In genomic region chr1:200409761-200410565, GRCh38 we compare ENCODE assay signal across 1 cellular context.
TF ChIP-seq lines count a peak whose summit lies in the region.

ZNF281 (minus strand) TSS chr1:200410036; CDS start chr1:200409705, 331 bp downstream.

TF ChIP-seq in HEK293, 187 proteins besides CTCF, POLR2A, EP300 and RAD21 (continued from another document and continues in another):
- TF ChIP-seq ZNF362 (tag by site-specific recombination; IDR thresholded peaks at IDR 0.05) (no peak), GLIS2 (tag by site-specific recombination; IDR thresholded peaks at IDR 0.05) (peak; percentile 57), ZNF561 (tag by site-specific recombination; IDR thresholded peaks at IDR 0.05; ENCODE audit: borderline replicate concordance) (no peak), ATF2 (tag by site-specific recombination; IDR thresholded peaks at IDR 0.05; ENCODE audit: low read depth) (no peak), ZBTB44 (tag by site-specific recombination; IDR thresholded peaks at IDR 0.05) (no peak), BCL6B (tag by site-specific recombination; IDR thresholded peaks at IDR 0.05) (no peak), GLI2 (tag by site-specific recombination; IDR thresholded peaks at IDR 0.05; ENCODE audit: borderline replicate concordance, low read depth) (no peak), ZSCAN30 (tag by site-specific recombination; IDR thresholded peaks at IDR 0.05) (no peak), ZNF521 (tag by site-specific recombination; IDR thresholded peaks at IDR 0.05) (no peak), ZNF423 (tag by site-specific recombination; IDR thresholded peaks at IDR 0.05) (no peak), ZNF114 (tag by site-specific recombination; IDR thresholded peaks at IDR 0.05) (no peak), ZNF544 (tag by site-specific recombination; IDR thresholded peaks at IDR 0.05) (no peak), ZNF571 (tag by site-specific recombination; IDR thresholded peaks at IDR 0.05) (no peak), OSR2 (tag by site-specific recombination; IDR thresholded peaks at IDR 0.05) (no peak), SCRT1 (tag by site-specific recombination; IDR thresholded peaks at IDR 0.05; ENCODE audit: borderline replicate concordance) (no peak), ZNF629 (tag by site-specific recombination; IDR thresholded peaks at IDR 0.05) (no peak; the same call in 1 of the 2 replicates), ZNF335 (tag by site-specific recombination; conservative IDR thresholded peaks at IDR 0.05) (peak; percentile 91), WT1 (tag by site-specific recombination; IDR thresholded peaks at IDR 0.05) (peak; percentile 16; the same call in 1 of the 2 replicates), ZNF350 (tag by site-specific recombination; IDR thresholded peaks at IDR 0.05) (no peak), GFI1B (tag by site-specific recombination; IDR thresholded peaks at IDR 0.05) (no peak; the same call in 1 of the 2 replicates), ZNF202 (tag by site-specific recombination; IDR thresholded peaks at IDR 0.05; ENCODE audit: borderline replicate concordance) (no peak), ZNF843 (tag by site-specific recombination; IDR thresholded peaks at IDR 0.05) (no peak), ZNF596 (tag by site-specific recombination; IDR thresholded peaks at IDR 0.05) (no peak), ZNF664 (tag by site-specific recombination; IDR thresholded peaks at IDR 0.05) (no peak), BCL11A (tag by site-specific recombination; IDR thresholded peaks at IDR 0.05; ENCODE audit: low read depth) (no peak), ZNF658 (tag by site-specific recombination; IDR thresholded peaks at IDR 0.05) (no peak), ZNF140 (tag by site-specific recombination; IDR thresholded peaks at IDR 0.05) (no peak), ZNF792 (tag by site-specific recombination; IDR thresholded peaks at IDR 0.05) (no peak), ZBTB21 (tag by site-specific recombination; IDR thresholded peaks at IDR 0.05) (no peak), ZNF549 (tag by site-specific recombination; IDR thresholded peaks at IDR 0.05) (no peak), REPIN1 (tag by site-specific recombination; IDR thresholded peaks at IDR 0.05; ENCODE audit: low read depth) (0 out of 2 replicates have a peak, but pooled peaks have one; percentile 22), SP7 (tag by site-specific recombination; IDR thresholded peaks at IDR 0.05) (peak; percentile 59; the same call in 1 of the 2 replicates), PBX3 (CRISPR knock-in tag; IDR thresholded peaks at IDR 0.05) (peak; percentile 98), ZFP69B (tag by site-specific recombination; IDR thresholded peaks at IDR 0.05) (peak; percentile 61), ZNF645 (tag by site-specific recombination; IDR thresholded peaks at IDR 0.05) (no peak), GLI4 (tag by site-specific recombination; IDR thresholded peaks at IDR 0.05) (no peak), ZNF280C (tag by site-specific recombination; IDR thresholded peaks at IDR 0.05) (no peak), ZXDB (tag by site-specific recombination; IDR thresholded peaks at IDR 0.05) (peak; percentile 93), ZNF623 (tag by site-specific recombination; IDR thresholded peaks at IDR 0.05) (no peak), ZNF214 (tag by site-specific recombination; IDR thresholded peaks at IDR 0.05; ENCODE audit: borderline replicate concordance) (no peak), ZNF324 (tag by site-specific recombination; IDR thresholded peaks at IDR 0.05) (no peak), KLF10 (tag by site-specific recombination; IDR thresholded peaks at IDR 0.05) (no peak)
- TF ChIP-seq, protein P1, sequence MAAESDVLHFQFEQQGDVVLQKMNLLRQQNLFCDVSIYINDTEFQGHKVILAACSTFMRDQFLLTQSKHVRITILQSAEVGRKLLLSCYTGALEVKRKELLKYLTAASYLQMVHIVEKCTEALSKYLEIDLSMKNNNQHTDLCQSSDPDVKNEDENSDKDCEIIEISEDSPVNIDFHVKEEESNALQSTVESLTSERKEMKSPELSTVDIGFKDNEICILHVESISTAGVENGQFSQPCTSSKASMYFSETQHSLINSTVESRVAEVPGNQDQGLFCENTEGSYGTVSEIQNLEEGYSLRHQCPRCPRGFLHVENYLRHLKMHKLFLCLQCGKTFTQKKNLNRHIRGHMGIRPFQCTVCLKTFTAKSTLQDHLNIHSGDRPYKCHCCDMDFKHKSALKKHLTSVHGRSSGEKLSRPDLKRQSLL (tag by site-specific recombination; IDR thresholded peaks at IDR 0.05): no peak
- TF ChIP-seq, protein P2, sequence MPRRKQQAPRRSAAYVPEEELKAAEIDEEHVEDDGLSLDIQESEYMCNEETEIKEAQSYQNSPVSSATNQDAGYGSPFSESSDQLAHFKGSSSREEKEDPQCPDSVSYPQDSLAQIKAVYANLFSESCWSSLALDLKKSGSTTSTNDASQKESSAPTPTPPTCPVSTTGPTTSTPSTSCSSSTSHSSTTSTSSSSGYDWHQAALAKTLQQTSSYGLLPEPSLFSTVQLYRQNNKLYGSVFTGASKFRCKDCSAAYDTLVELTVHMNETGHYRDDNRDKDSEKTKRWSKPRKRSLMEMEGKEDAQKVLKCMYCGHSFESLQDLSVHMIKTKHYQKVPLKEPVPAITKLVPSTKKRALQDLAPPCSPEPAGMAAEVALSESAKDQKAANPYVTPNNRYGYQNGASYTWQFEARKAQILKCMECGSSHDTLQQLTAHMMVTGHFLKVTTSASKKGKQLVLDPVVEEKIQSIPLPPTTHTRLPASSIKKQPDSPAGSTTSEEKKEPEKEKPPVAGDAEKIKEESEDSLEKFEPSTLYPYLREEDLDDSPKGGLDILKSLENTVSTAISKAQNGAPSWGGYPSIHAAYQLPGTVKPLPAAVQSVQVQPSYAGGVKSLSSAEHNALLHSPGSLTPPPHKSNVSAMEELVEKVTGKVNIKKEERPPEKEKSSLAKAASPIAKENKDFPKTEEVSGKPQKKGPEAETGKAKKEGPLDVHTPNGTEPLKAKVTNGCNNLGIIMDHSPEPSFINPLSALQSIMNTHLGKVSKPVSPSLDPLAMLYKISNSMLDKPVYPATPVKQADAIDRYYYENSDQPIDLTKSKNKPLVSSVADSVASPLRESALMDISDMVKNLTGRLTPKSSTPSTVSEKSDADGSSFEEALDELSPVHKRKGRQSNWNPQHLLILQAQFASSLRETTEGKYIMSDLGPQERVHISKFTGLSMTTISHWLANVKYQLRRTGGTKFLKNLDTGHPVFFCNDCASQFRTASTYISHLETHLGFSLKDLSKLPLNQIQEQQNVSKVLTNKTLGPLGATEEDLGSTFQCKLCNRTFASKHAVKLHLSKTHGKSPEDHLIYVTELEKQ (tag by site-specific recombination; IDR thresholded peaks at IDR 0.05; ENCODE audit: borderline replicate concordance): peak; percentile 76; the same call in 1 of the 2 replicates
- TF ChIP-seq, protein P3, sequence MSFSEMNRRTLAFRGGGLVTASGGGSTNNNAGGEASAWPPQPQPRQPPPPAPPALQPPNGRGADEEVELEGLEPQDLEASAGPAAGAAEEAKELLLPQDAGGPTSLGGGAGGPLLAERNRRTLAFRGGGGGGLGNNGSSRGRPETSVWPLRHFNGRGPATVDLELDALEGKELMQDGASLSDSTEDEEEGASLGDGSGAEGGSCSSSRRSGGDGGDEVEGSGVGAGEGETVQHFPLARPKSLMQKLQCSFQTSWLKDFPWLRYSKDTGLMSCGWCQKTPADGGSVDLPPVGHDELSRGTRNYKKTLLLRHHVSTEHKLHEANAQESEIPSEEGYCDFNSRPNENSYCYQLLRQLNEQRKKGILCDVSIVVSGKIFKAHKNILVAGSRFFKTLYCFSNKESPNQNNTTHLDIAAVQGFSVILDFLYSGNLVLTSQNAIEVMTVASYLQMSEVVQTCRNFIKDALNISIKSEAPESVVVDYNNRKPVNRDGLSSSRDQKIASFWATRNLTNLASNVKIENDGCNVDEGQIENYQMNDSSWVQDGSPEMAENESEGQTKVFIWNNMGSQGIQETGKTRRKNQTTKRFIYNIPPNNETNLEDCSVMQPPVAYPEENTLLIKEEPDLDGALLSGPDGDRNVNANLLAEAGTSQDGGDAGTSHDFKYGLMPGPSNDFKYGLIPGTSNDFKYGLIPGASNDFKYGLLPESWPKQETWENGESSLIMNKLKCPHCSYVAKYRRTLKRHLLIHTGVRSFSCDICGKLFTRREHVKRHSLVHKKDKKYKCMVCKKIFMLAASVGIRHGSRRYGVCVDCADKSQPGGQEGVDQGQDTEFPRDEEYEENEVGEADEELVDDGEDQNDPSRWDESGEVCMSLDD (tag by site-specific recombination; IDR thresholded peaks at IDR 0.05): peak; percentile 36; the same call in 1 of the 2 replicates
- TF ChIP-seq, protein P4, sequence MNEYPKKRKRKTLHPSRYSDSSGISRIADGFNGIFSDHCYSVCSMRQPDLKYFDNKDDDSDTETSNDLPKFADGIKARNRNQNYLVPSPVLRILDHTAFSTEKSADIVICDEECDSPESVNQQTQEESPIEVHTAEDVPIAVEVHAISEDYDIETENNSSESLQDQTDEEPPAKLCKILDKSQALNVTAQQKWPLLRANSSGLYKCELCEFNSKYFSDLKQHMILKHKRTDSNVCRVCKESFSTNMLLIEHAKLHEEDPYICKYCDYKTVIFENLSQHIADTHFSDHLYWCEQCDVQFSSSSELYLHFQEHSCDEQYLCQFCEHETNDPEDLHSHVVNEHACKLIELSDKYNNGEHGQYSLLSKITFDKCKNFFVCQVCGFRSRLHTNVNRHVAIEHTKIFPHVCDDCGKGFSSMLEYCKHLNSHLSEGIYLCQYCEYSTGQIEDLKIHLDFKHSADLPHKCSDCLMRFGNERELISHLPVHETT (tag by site-specific recombination; IDR thresholded peaks at IDR 0.05): no peak
